ENCODE assay signal across 8 cellular contexts in genomic region chrX:155880586-155881157, GRCh38. TPM values are rescaled to one million over a fixed set of nuclear protein-coding genes. Genes with fewer than 3 reads are reported as not detected.
DNase-seq lines count a peak whose midpoint lies in the region; ATAC-seq and TF ChIP-seq lines count a peak whose summit lies in the region.

No MANE protein-coding gene starts in this region.

- TF ChIP-seq CTCF in fibroblast of the aortic adventitia (IDR thresholded peaks at IDR 0.05; ENCODE audit: insufficient read depth, low read length): no peak
- TF ChIP-seq CTCF in omental fat pad (IDR thresholded peaks at IDR 0.05): no peak

- CTCF ChIA-PET in T-cell (lab: Charles Lee): no interaction called here

- H3K27ac Mint-ChIP-seq in T-cell: peak overlapping the region; percentile 84 to 90

- H3K9me3 Mint-ChIP-seq in T-cell: no peaks in the 10 kb centered on the region

- no peaks in the 10 kb centered on the region for H3K36me3 Mint-ChIP-seq in T-cell

- H3K27me3 Mint-ChIP-seq in T-cell: peaks cover under 1% of the 10 kb centered on the region in 2 donors

- H3K4me3 ChIP-seq in fibroblast of the aortic adventitia (ENCODE audit: low read depth, low read length): peak overlapping the region; percentile 78

- DNase-seq in AG08396 (ENCODE audit: low spot score) (peak; percentile 9), T-cell (no peak), fibroblast of the aortic adventitia (ENCODE audit: low read depth) (peak; percentile 12), putamen (ENCODE audit: low spot score) (peak; percentile 3), omental fat pad (ENCODE audit: low spot score) (no peak), ureter (ENCODE audit: low spot score) (no peak)

- peak; percentile 9 for ATAC-seq in GM21526 (IDR thresholded peaks at IDR 0.05; ENCODE audit: low FRiP score, unreplicated experiment)
- ATAC-seq in T-cell (replicated peaks in 1 of 4): peak; percentile 11 to 46 (median 32)
- no peak for ATAC-seq in GM19463 (IDR thresholded peaks at IDR 0.05; ENCODE audit: unreplicated experiment)
- ATAC-seq in omental fat pad (ENCODE audit: low FRiP score): no peak

- H3K4me3 Mint-ChIP-seq in T-cell: peak overlapping the region; percentile 91 to 92 (median 92)

- H3K4me1 Mint-ChIP-seq in T-cell: peaks cover 23 to 33% (median 30%) of the 10 kb centered on the region in 3 donors

- POLR2A ChIA-PET in T-cell (lab: Charles Lee): no interaction called here

RNA-seq across cellular contexts. Expression of gene VAMP7, which starts 0.5 kb away (rescaled TPM):
- 10 to 100 TPM; 18.8 to 23.5 (median 19.5) TPM for total RNA-seq in T-cell
- 44.9 and 54.5 TPM in 2 replicates for total RNA-seq in fibroblast of the aortic adventitia (ENCODE audit: low replicate concordance)
- 10 to 100 TPM; 28.9 to 36.4 (median 33.4) TPM for total RNA-seq in omental fat pad
- total RNA-seq in ureter: 24.4 TPM

Comparison
In these comparisons a context has a peak if more than half of its experiments do, and no peak if none do; other contexts are left out.
1. DNase-seq: peak in AG08396 (single experiment), fibroblast of the aortic adventitia (single experiment) and putamen (single experiment); none in T-cell (0 of 34), omental fat pad (single experiment) and ureter (single experiment).
2. ATAC-seq: peak in GM21526 (single experiment) and T-cell (4 of 4); none in GM19463 (single experiment) and omental fat pad (single experiment).